ENCODE assay signal across 8 cellular contexts in the genomic region with DNA sequence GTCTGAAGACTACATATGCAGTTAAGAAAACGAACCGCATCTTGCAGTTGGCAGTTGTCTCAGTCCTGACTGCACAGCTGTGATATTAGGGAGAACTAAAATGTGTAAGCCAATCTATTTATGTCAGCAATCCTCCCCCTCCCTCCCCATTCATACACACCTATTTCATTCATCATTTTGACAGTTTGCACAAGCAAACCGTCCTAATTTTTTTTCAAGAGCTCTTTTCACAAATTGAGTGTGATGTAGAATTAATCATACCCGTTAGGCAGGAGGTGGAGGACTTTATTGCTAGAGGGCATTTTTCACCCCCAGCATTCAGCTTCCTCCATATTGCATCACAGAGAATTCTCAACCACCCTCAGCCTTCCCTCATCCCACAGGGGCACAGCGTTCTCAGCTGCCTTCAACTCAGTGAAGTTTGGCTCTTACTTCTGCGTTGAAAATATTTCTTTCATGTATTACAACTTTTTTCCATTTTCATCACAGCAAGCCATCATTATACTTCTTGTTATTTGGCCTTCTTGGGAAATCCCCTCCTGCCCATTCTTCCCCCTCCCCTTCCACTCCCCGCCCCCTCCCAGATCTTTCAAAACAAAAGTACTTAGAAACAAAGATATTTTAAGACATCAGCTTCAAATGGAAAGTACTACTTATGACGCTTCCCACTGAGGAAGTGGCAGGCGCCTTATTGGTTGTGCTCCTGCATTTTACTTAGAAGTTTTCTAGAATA. TPM values are rescaled to one million over a fixed set of nuclear protein-coding genes. Genes with fewer than 3 reads are reported as not detected.
DNase-seq lines count a peak whose midpoint lies in the region; ATAC-seq and TF ChIP-seq lines count a peak whose summit lies in the region.

No MANE protein-coding gene starts in this region.

- peak; percentile 49 for ATAC-seq in GM19438 (IDR thresholded peaks at IDR 0.05; ENCODE audit: low read depth, unreplicated experiment)
- peak; percentile 79 to 86 for ATAC-seq in naive B cell (ENCODE audit: low read depth in 2 of 2)

- H3K4me3 Mint-ChIP-seq in brain (peak overlapping the region; percentile 15 to 46 (median 34)), naive B cell (peak overlapping the region; percentile 68 to 99 (median 88))

- H3K27ac Mint-ChIP-seq in brain: peak overlapping the region in 4 of 5 experiments; percentile 22 to 95 (median 66)
- H3K27ac Mint-ChIP-seq in naive B cell: peak overlapping the region; percentile 95 to 99 (median 98)

- H3K9me3 Mint-ChIP-seq in brain (no peaks in the 10 kb centered on the region), naive B cell (no peaks in the 10 kb centered on the region)

- H3K36me3 Mint-ChIP-seq in brain (no peaks in the 10 kb centered on the region), naive B cell (no peaks in the 10 kb centered on the region)

- peak overlapping the region; percentile 88 for H3K27ac ChIP-seq in thymus (ENCODE audit: low read depth)

- peaks cover 3% of the 10 kb centered on the region for H3K27me3 Mint-ChIP-seq in brain
- no peaks in the 10 kb centered on the region for H3K27me3 Mint-ChIP-seq in naive B cell

- H3K27me3 ChIP-seq in thymus (ENCODE audit: control insufficient read depth, insufficient read depth): no peaks in the 10 kb centered on the region

- H3K9me3 ChIP-seq in thymus (ENCODE audit: control insufficient read depth): no peaks in the 10 kb centered on the region

- WGBS in thymus: 24% methylated on average over 9 of the region's 9 CpGs

- H3K4me1 Mint-ChIP-seq in brain: peaks cover 28% of the 10 kb centered on the region
- H3K4me1 Mint-ChIP-seq in naive B cell: peaks cover 44 to 53% (median 52%) of the 10 kb centered on the region in 3 donors

- DNase-seq in AG09309 (ENCODE audit: low read depth) (peak; percentile 67), HT1080 (ENCODE audit: low read depth) (peak; percentile 6), T-helper 9 cell (peak; percentile 39), naive B cell (peak; percentile 62), cortex of kidney (lab: John Stamatoyannopoulos, UW) (no peak)

- peaks cover 6% of the 10 kb centered on the region for H3K4me1 ChIP-seq in thymus (ENCODE audit: control insufficient read depth, insufficient read depth, low read length)

- no peak for TF ChIP-seq CTCF in AG09309 (IDR thresholded peaks at IDR 0.05; ENCODE audit: control insufficient read depth, insufficient read depth, low read depth, low read length, missing control alignments)
- no peak for TF ChIP-seq CTCF in brain (conservative IDR thresholded peaks at IDR 0.05)

- no peaks in the 10 kb centered on the region for H3K36me3 ChIP-seq in thymus (ENCODE audit: control insufficient read depth, insufficient read depth)

- H3K4me3 ChIP-seq in AG09309 (ENCODE audit: control insufficient read depth, low read depth, low read length) (peak overlapping the region; percentile 28), thymus (ENCODE audit: low read length) (peak overlapping the region; percentile 37)

RNA-seq across cellular contexts. Expression of gene NOX3, which starts 37.5 kb away (rescaled TPM):
- not detected in 2 replicates for total RNA-seq in HT1080 (2014; rRNA removed; shearing (Covaris generic))
- polyA plus RNA-seq in HT1080 (2015; cell fraction: cytosol; rRNA removed): not detected in 2 replicates
- not detected in 2 replicates for polyA plus RNA-seq in HT1080 (2015; cell fraction: nucleus; rRNA removed)
- polyA plus RNA-seq in brain (ENCODE audit: insufficient read depth, low read depth, low replicate concordance): not detected
- not detected for polyA plus RNA-seq in naive B cell (ENCODE audit: low read depth in 6 of 6)
- not detected for polyA plus RNA-seq in thymus
